Comparison of ENCODE assay signal across 21 cellular contexts in genomic region chr4:126750723-126751122, GRCh38.
DNase-seq lines count a peak whose midpoint lies in the region; ATAC-seq and TF ChIP-seq lines count a peak whose summit lies in the region.
"Had no signal": no experiment of that assay in that cellular context is flagged by ENCODE, and none has a peak within 500 bp of the region (broad histone marks: within the 10 kb centered on the region; RNA-seq: fewer than 3 reads in every experiment).

No MANE protein-coding gene starts in this region.

- intact Hi-C loops in Right ventricle myocardium inferior (cut with DNase I) (no loop called here), cardiac septum (cut with DNase I) (no loop called here), heart right ventricle (cut with DNase I) (no loop called here), lower lobe of right lung (cut with DNase I) (no loop called here)

- WGBS in heart right ventricle, 2 donors = 17 to 19% methylated on average over 2 of the region's 2 CpGs

- DNase-seq in Right ventricle myocardium inferior (ENCODE audit: missing footprints) (no peak), cardiac septum (ENCODE audit: low spot score) (no peak), heart right ventricle (no peak), lower lobe of right lung (no peak), SHP77 treated with DMSO at 0.1 percent for 48 hours (lab: John Stamatoyannopoulos, UW) (no peak)
- DNase-seq: CD4-positive, CD25-positive, alpha-beta regulatory T cell; DMS53; GM23248; H9; KG1; MG63; NCI-H1105 treated with DMSO at 0.1 percent for 48 hours; NCI-H146; NCI-H2029; NCI-H226; NCI-H510A; NCI-H69 had no signal

- ATAC-seq in Right ventricle myocardium inferior = peak; percentile 95
- ATAC-seq in heart right ventricle = peak in 7 of 8 donors; percentile 59 to 95 (median 85)
- peak; percentile 79 to 90 for ATAC-seq in lower lobe of right lung
- ATAC-seq in HG03342 (IDR thresholded peaks at IDR 0.05; ENCODE audit: unreplicated experiment) = no peak
- ATAC-seq in HG02884 (IDR thresholded peaks at IDR 0.05; ENCODE audit: unreplicated experiment) = no peak

- H3K4me1 ChIP-seq in heart right ventricle = peaks cover 0 to 15% (median 0%) of the 10 kb centered on the region in 9 donors
- H3K4me1 ChIP-seq in lower lobe of right lung = no peaks in the 10 kb centered on the region
- H3K4me1 ChIP-seq: BLaER1, SJSA1 had no signal

- no peaks in the 10 kb centered on the region for H3K27me3 ChIP-seq in heart right ventricle
- H3K27me3 ChIP-seq in lower lobe of right lung (ENCODE audit: low read depth) = no peaks in the 10 kb centered on the region
- H3K27me3 ChIP-seq: BLaER1, MG63, SJSA1 had no signal

- H3K36me3 ChIP-seq in heart right ventricle = no peaks in the 10 kb centered on the region
- H3K36me3 ChIP-seq in lower lobe of right lung = no peaks in the 10 kb centered on the region
- H3K36me3 ChIP-seq: BLaER1, MG63, SJSA1 had no signal

- no peak overlapping the region for H3K4me3 ChIP-seq in heart right ventricle
- no peak overlapping the region for H3K4me3 ChIP-seq in lower lobe of right lung
- H3K4me3 ChIP-seq: BLaER1, GM23248, MG63, SJSA1 had no signal

- peak overlapping the region in 8 of 10 donors; percentile 9 to 79 (median 56) for H3K27ac ChIP-seq in heart right ventricle
- no peak overlapping the region for H3K27ac ChIP-seq in lower lobe of right lung
- H3K27ac ChIP-seq: BLaER1, GM23248, SJSA1 had no signal

- H3K9me3 ChIP-seq in heart right ventricle = peaks cover 0 to 23% (median 2%) of the 10 kb centered on the region in 11 donors
- peaks cover 2% of the 10 kb centered on the region for H3K9me3 ChIP-seq in lower lobe of right lung
- H3K9me3 ChIP-seq: BLaER1, SJSA1 had no signal

- TF ChIP-seq CTCF in heart right ventricle (IDR thresholded peaks at IDR 0.05) = no peak
- TF ChIP-seq CTCF in lower lobe of right lung (IDR thresholded peaks at IDR 0.05) = no peak

Comparison
In these comparisons a context has a peak if more than half of its experiments do, and no peak if none do; other contexts are left out.
1. ATAC-seq: peak in Right ventricle myocardium inferior (single experiment), heart right ventricle (7 of 8) and lower lobe of right lung (2 of 2); none in HG03342 (single experiment) and HG02884 (single experiment).